Comparison of ENCODE assay signal across 28 cellular contexts in genomic region chr11:120785576-120785975, GRCh38.
"Had no signal": no experiment of that assay in that cellular context is flagged by ENCODE, and none has a peak within 500 bp of the region (broad histone marks: within the 10 kb centered on the region; RNA-seq: fewer than 3 reads in every experiment).

No MANE protein-coding gene starts in this region.

- ATAC-seq: activated CD8-positive, alpha-beta memory T cell treated with anti-CD3 and anti-CD28 coated beads, Interleukin-2, amount 10 ng/mL, durations not matched to agents 7 days and 5 days; HepG2; Panc1; SK-N-SH treated with all-trans-retinoic acid at 6 μM for 48 hours had no signal

- H3K4me3 Mint-ChIP-seq: activated B cell treated with CpG ODN at 0.5 μM for 24 hours; activated CD4-positive, alpha-beta T cell treated with anti-CD3 and anti-CD28 coated beads, Interleukin-2, amount 10 ng/mL, durations not matched to agents 24 days and 14 days; activated CD8-positive, alpha-beta memory T cell treated with anti-CD3 and anti-CD28 coated beads, Interleukin-2, amount 10 ng/mL, durations not matched to agents 7 days and 5 days; activated naive CD4-positive, alpha-beta T cell treated with anti-CD3 and anti-CD28 coated beads, Interleukin-2, amount 50 U/mL, for 24 hours; activated T-cell treated with anti-CD3 and anti-CD28 coated beads, Interleukin-2, amount 50 U/mL, for 24 hours; activated T-helper 1 cell treated with anti-CD3 and anti-CD28 coated beads, Interleukin-12 subunit alpha, Interleukin-12 subunit beta, Interleukin-2, Interleukin-4 antibody, amounts not matched to agents 30 ng/mL and 10 ng/mL and 1 ng/mL, durations not matched to agents 14 hours and 24 hours and 36 hours; brain; T-helper 1 cell treated with Interleukin-12 subunit alpha and Interleukin-12 subunit beta and Interleukin-4 antibody, amounts not matched to agents 30 μg/mL and 1 μg/mL, for 36 hours had no signal

- H3K4me1 Mint-ChIP-seq: activated B cell treated with CpG ODN at 0.5 μM for 24 hours; activated CD4-positive, alpha-beta T cell treated with anti-CD3 and anti-CD28 coated beads, Interleukin-2, amount 10 ng/mL, durations not matched to agents 24 days and 14 days; activated CD8-positive, alpha-beta memory T cell treated with anti-CD3 and anti-CD28 coated beads, Interleukin-2, amount 10 ng/mL, durations not matched to agents 7 days and 5 days; activated naive CD4-positive, alpha-beta T cell treated with anti-CD3 and anti-CD28 coated beads, Interleukin-2, amount 50 U/mL, for 24 hours had no signal

- H3K9me3 ChIP-seq: SJSA1 had no signal

- H3K27me3 ChIP-seq: SJSA1 had no signal

- H3K9ac ChIP-seq: KMS-11 had no signal

- H3K27me3 Mint-ChIP-seq: activated CD4-positive, alpha-beta T cell treated with anti-CD3 and anti-CD28 coated beads, Interleukin-2, amount 10 ng/mL, durations not matched to agents 24 days and 14 days had no signal

- H3K36me3 Mint-ChIP-seq: activated CD8-positive, alpha-beta memory T cell treated with anti-CD3 and anti-CD28 coated beads, Interleukin-2, amount 10 ng/mL, durations not matched to agents 7 days and 5 days; activated naive CD4-positive, alpha-beta T cell treated with anti-CD3 and anti-CD28 coated beads, Interleukin-2, amount 50 U/mL, for 24 hours; brain had no signal

- DNase-seq: activated B cell treated with CpG ODN at 0.5 μM for 24 hours; activated CD4-positive, alpha-beta T cell treated with anti-CD3 and anti-CD28 coated beads for 1 hour; activated CD4-positive, alpha-beta T cell treated with anti-CD3 and anti-CD28 coated beads, Interleukin-2, amount 10 ng/mL, durations not matched to agents 24 days and 14 days; activated CD4-positive, alpha-beta T cell treated with anti-CD3 and anti-CD28 coated beads, Interleukin-2, amount 50 U/mL, for 48 hours; activated CD8-positive, alpha-beta memory T cell treated with anti-CD3 and anti-CD28 coated beads, Interleukin-2, amount 10 ng/mL, durations not matched to agents 7 days and 5 days; activated effector memory CD4-positive, alpha-beta T cell treated with Interleukin-2 at 50 U/mL for 16 hours; activated naive CD4-positive, alpha-beta T cell; activated T-cell treated with anti-CD3 and anti-CD28 coated beads, Interleukin-2, amount 50 U/mL, for 24 hours; amygdala; NCI-H1092; NCI-H1417; NCI-H2029; NCI-H2107; NCI-H510A treated with DMSO at 0.1 percent for 48 hours; NCI-H69; OCI-M1; SHP77 had no signal

- H3K27ac Mint-ChIP-seq: activated B cell treated with CpG ODN at 0.5 μM for 24 hours; activated CD4-positive, alpha-beta T cell treated with anti-CD3 and anti-CD28 coated beads, Interleukin-2, amount 10 ng/mL, durations not matched to agents 24 days and 14 days; activated CD8-positive, alpha-beta memory T cell treated with anti-CD3 and anti-CD28 coated beads, Interleukin-2, amount 10 ng/mL, durations not matched to agents 7 days and 5 days; activated naive CD4-positive, alpha-beta T cell treated with anti-CD3 and anti-CD28 coated beads, Interleukin-2, amount 50 U/mL, for 24 hours; activated T-cell treated with anti-CD3 and anti-CD28 coated beads, Interleukin-2, amount 50 U/mL, for 24 hours; activated T-helper 1 cell treated with anti-CD3 and anti-CD28 coated beads, Interleukin-12 subunit alpha, Interleukin-12 subunit beta, Interleukin-2, Interleukin-4 antibody, amounts not matched to agents 30 ng/mL and 10 ng/mL and 1 ng/mL, durations not matched to agents 14 hours and 24 hours and 36 hours; brain; T-helper 1 cell treated with Interleukin-12 subunit alpha and Interleukin-12 subunit beta and Interleukin-4 antibody, amounts not matched to agents 30 μg/mL and 1 μg/mL, for 36 hours had no signal

- H3K4me3 ChIP-seq: cardiac muscle cell, SJSA1 had no signal

- H3K9me3 Mint-ChIP-seq: activated B cell treated with CpG ODN at 0.5 μM for 24 hours; activated CD4-positive, alpha-beta T cell treated with anti-CD3 and anti-CD28 coated beads, Interleukin-2, amount 10 ng/mL, durations not matched to agents 24 days and 14 days; activated naive CD4-positive, alpha-beta T cell treated with anti-CD3 and anti-CD28 coated beads, Interleukin-2, amount 50 U/mL, for 24 hours; activated T-cell treated with anti-CD3 and anti-CD28 coated beads, Interleukin-2, amount 50 U/mL, for 24 hours; activated T-helper 1 cell treated with anti-CD3 and anti-CD28 coated beads, Interleukin-12 subunit alpha, Interleukin-12 subunit beta, Interleukin-2, Interleukin-4 antibody, amounts not matched to agents 30 ng/mL and 10 ng/mL and 1 ng/mL, durations not matched to agents 14 hours and 24 hours and 36 hours; brain; T-helper 1 cell treated with Interleukin-12 subunit alpha and Interleukin-12 subunit beta and Interleukin-4 antibody, amounts not matched to agents 30 μg/mL and 1 μg/mL, for 36 hours had no signal

- H3K36me3 ChIP-seq: cardiac muscle cell, SJSA1 had no signal

- H3K27ac ChIP-seq: cardiac muscle cell, KMS-11, RWPE1, SJSA1 had no signal
